Comparison of ENCODE assay signal across 34 cellular contexts in the genomic region with DNA sequence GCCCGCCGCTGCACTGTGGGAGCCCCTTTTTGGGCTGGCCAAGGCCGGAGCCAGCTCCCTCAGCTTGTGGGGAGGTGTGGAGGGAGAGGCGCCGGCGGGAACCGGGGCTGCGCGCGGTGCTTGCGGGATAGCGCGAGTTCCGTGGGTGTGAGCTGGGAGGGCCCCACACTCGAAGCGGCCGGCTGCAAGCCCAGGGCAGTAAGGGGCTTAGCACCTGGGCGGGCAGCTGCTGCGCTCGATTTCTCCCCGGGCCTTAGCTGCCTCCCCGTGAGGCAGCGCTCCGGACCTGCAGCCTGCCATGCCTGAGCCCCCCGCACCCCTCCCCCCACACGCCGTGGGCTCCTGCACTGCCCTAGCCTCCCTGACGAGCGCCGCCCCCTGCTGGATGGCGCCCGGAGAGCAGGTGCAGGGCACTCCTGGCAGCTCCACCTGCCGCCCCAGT.
A peak's percentile ranks its signal among the peaks of the same experiment; 100 is the strongest.
DNase-seq lines count a peak whose midpoint lies in the region; ATAC-seq, FAIRE-seq and TF ChIP-seq lines count a peak whose summit lies in the region.
"Had no signal": no experiment of that assay in that cellular context is flagged by ENCODE, and none has a peak within 500 bp of the region (broad histone marks: within the 10 kb centered on the region; RNA-seq: fewer than 3 reads in every experiment).

No MANE protein-coding gene starts in this region.

- H3K27me3 Mint-ChIP-seq in activated T-helper 2 cell treated with anti-CD3 and anti-CD28 coated beads, Interferon-gamma antibody, Interleukin-2, Interleukin-4, amounts not matched to agents 10 μg/mL and 5 μg/mL and 100 μg/mL, durations not matched to agents 14 hours and 24 hours and 36 hours (ENCODE audit: low read depth) = no peaks in the 10 kb centered on the region
- H3K27me3 Mint-ChIP-seq: activated CD4-positive, alpha-beta T cell treated with anti-CD3 and anti-CD28 coated beads, Interleukin-2, amount 10 ng/mL, durations not matched to agents 7 days and 5 days; activated T-cell treated with anti-CD3 and anti-CD28 coated beads, Interleukin-2, amount 50 U/mL, for 24 hours; CD4-positive, alpha-beta memory T cell; effector memory CD8-positive, alpha-beta T cell had no signal

- FAIRE-seq in HepG2 (lab: Jason Lieb, UNC) (no peak), H1 (lab: Jason Lieb, UNC) (no peak)
- FAIRE-seq: A549, D721Med, G401.6, urothelium cell line had no signal

- H4K8ac ChIP-seq in H1 (ENCODE audit: extremely low read depth, insufficient read depth, low read length) (no peak overlapping the region), mesenchymal stem cell (ENCODE audit: low read length) (no peak overlapping the region)

- H3K4me1 Mint-ChIP-seq in activated T-helper 2 cell treated with anti-CD3 and anti-CD28 coated beads, Interferon-gamma antibody, Interleukin-2, Interleukin-4, amounts not matched to agents 10 μg/mL and 5 μg/mL and 100 μg/mL, durations not matched to agents 14 hours and 24 hours and 36 hours (ENCODE audit: low read depth) = no peaks in the 10 kb centered on the region
- H3K4me1 Mint-ChIP-seq: activated CD4-positive, alpha-beta T cell treated with anti-CD3 and anti-CD28 coated beads, Interleukin-2, amount 10 ng/mL, durations not matched to agents 7 days and 5 days; CD4-positive, alpha-beta memory T cell; nephron had no signal

- H2BK15ac ChIP-seq in H1 (ENCODE audit: low read length) = no peak overlapping the region
- H2BK15ac ChIP-seq in mesenchymal stem cell (ENCODE audit: low read depth, poor library complexity, severe bottlenecking) = no peak overlapping the region

- H3K79me2 ChIP-seq in HepG2 (ENCODE audit: insufficient read depth, low read length) = no peaks in the 10 kb centered on the region
- H3K79me2 ChIP-seq in H1 (ENCODE audit: control insufficient read depth in 1 of 2, insufficient read depth in 2 of 2, low read length in 2 of 2) = no peaks in the 10 kb centered on the region
- H3K79me2 ChIP-seq: parathyroid adenoma had no signal

- H3K9ac ChIP-seq in HepG2 (ENCODE audit: insufficient read depth, low read depth, low read length) = no peak overlapping the region
- H3K9ac ChIP-seq in H1 (replicated peaks in 1 of 4; ENCODE audit: extremely low read depth in 1 of 4, low read depth in 3 of 4, low read length in 3 of 4) = no peak overlapping the region
- no peak overlapping the region for H3K9ac ChIP-seq in mesenchymal stem cell (ENCODE audit: low read length)
- H3K9ac ChIP-seq: parathyroid adenoma had no signal

- H3K14ac ChIP-seq in H1 (ENCODE audit: insufficient read length) (no peak overlapping the region), mesenchymal stem cell (ENCODE audit: low read length in 2 of 2) (no peak overlapping the region)

- H3K4ac ChIP-seq in H1 (replicated peaks; ENCODE audit: insufficient read length, low read depth, low read length) (no peak overlapping the region), mesenchymal stem cell (ENCODE audit: low read depth in 1 of 2, low read length in 2 of 2) (no peak overlapping the region)

- no peaks in the 10 kb centered on the region for H3K36me3 Mint-ChIP-seq in activated T-helper 2 cell treated with anti-CD3 and anti-CD28 coated beads, Interferon-gamma antibody, Interleukin-2, Interleukin-4, amounts not matched to agents 10 μg/mL and 5 μg/mL and 100 μg/mL, durations not matched to agents 14 hours and 24 hours and 36 hours (ENCODE audit: low read depth)
- H3K36me3 Mint-ChIP-seq: CD4-positive, alpha-beta memory T cell had no signal

- H4K20me1 ChIP-seq in HepG2 (ENCODE audit: insufficient read depth, low read length) = no peaks in the 10 kb centered on the region
- no peaks in the 10 kb centered on the region for H4K20me1 ChIP-seq in H1 (replicated peaks in 1 of 2; ENCODE audit: control insufficient read depth in 1 of 2, insufficient read depth in 2 of 2, low read length in 2 of 2)

- H3K79me1 ChIP-seq in H1 (ENCODE audit: low read depth, low read length) (no peaks in the 10 kb centered on the region), mesenchymal stem cell (replicated peaks; ENCODE audit: low read length, poor library complexity, severe bottlenecking) (no peaks in the 10 kb centered on the region)

- no peak for DNase-seq in HepG2 (ENCODE audit: low spot score)
- DNase-seq in right lobe of liver = no peak
- peak; percentile 29 to 81 for DNase-seq in H1 (ENCODE audit: low read depth in 1 of 2, low spot score in 2 of 2)
- no peak for DNase-seq in mesenchymal stem cell
- no peak for DNase-seq in activated T-helper 2 cell treated with anti-CD3 and anti-CD28 coated beads, Interferon-gamma antibody, Interleukin-2, Interleukin-4, amounts not matched to agents 10 μg/mL and 5 μg/mL and 100 μg/mL, durations not matched to agents 14 hours and 24 hours and 36 hours (ENCODE audit: low spot score)
- no peak for DNase-seq in NCI-H1417 (lab: John Stamatoyannopoulos, UW)
- DNase-seq: activated CD4-positive, alpha-beta T cell treated with anti-CD3 and anti-CD28 coated beads, Interleukin-2, amount 10 ng/mL, durations not matched to agents 7 days and 5 days; activated naive CD4-positive, alpha-beta T cell treated with anti-CD3 and anti-CD28 coated beads for 36 hours; activated T-cell treated with anti-CD3 and anti-CD28 coated beads, Interleukin-2, amount 50 U/mL, for 24 hours; caudate nucleus; CD4-positive, alpha-beta memory T cell; effector memory CD8-positive, alpha-beta T cell; glutamatergic neuron; IMR-90; left colon; NCI-H1092; NCI-H187; NCI-H2171; RPMI8226; spleen; stimulated activated CD4-positive, alpha-beta T cell treated with anti-CD3 and anti-CD28 coated beads, Interleukin-2, amount 100 ng/mL, for 24 hours; stimulated activated naive CD8-positive, alpha-beta T cell treated with anti-CD3 and anti-CD28 coated beads, Interleukin-15, Interleukin-2, amounts not matched to agents 100 U/mL and 50 U/mL, for 24 hours; T-helper 9 cell had no signal

- H3K18ac ChIP-seq in H1 (ENCODE audit: extremely low read depth, low read length) = no peak overlapping the region
- no peak overlapping the region for H3K18ac ChIP-seq in mesenchymal stem cell (ENCODE audit: low read depth in 1 of 2, low read length in 2 of 2)

- no peak overlapping the region for H2BK12ac ChIP-seq in H1 (ENCODE audit: low read depth, low read length)
- H2BK12ac ChIP-seq in mesenchymal stem cell (ENCODE audit: low read length in 2 of 2) = no peak overlapping the region

- POLR2A ChIA-PET in HepG2 (lab: Yijun Ruan, JAX) = no interaction called here
- POLR2A ChIA-PET in H1 (lab: Charles Lee; ENCODE audit: partially characterized antibody) = interaction anchor here (1.1 kb wide), 1 partner anchor 84 kb away, joined by 3 read pairs; no protein-coding TSS in a partner anchor

- H3K4me3 Mint-ChIP-seq in activated T-helper 2 cell treated with anti-CD3 and anti-CD28 coated beads, Interferon-gamma antibody, Interleukin-2, Interleukin-4, amounts not matched to agents 10 μg/mL and 5 μg/mL and 100 μg/mL, durations not matched to agents 14 hours and 24 hours and 36 hours (ENCODE audit: low read depth) = no peak overlapping the region
- H3K4me3 Mint-ChIP-seq: activated CD4-positive, alpha-beta T cell treated with anti-CD3 and anti-CD28 coated beads, Interleukin-2, amount 10 ng/mL, durations not matched to agents 7 days and 5 days; activated naive CD4-positive, alpha-beta T cell treated with anti-CD3 and anti-CD28 coated beads for 36 hours; activated T-cell treated with anti-CD3 and anti-CD28 coated beads, Interleukin-2, amount 50 U/mL, for 24 hours; CD4-positive, alpha-beta memory T cell; effector memory CD8-positive, alpha-beta T cell; nephron had no signal

- 79% methylated on average over 11 of the region's 33 CpGs for WGBS in HepG2 (ENCODE audit: low lambda C conversion rate)
- WGBS in right lobe of liver (ENCODE audit: insufficient coverage, low coverage, low lambda C conversion rate, missing lambda C conversion rate) = no CpG with 5 or more reads among the region's 33 CpGs
- WGBS in H1 (ENCODE audit: extremely low coverage in 1 of 2, insufficient coverage in 1 of 2, insufficient read length in 1 of 2, insufficient replicate concordance in 2 of 2, low coverage in 1 of 2, low lambda C conversion rate in 2 of 2, missing lambda C conversion rate in 1 of 2), 2 experiments = 60% methylated on average over 29 of the region's 33 CpGs; no CpG with 5 or more reads in 1 of the 2 experiments
- WGBS in mesenchymal stem cell = 65% methylated on average over 28 of the region's 33 CpGs

- H2AK5ac ChIP-seq in H1 (ENCODE audit: low read depth, low read length) = no peak overlapping the region
- H2AK5ac ChIP-seq in mesenchymal stem cell (ENCODE audit: low read length, severe bottlenecking) = no peak overlapping the region

- H3K4me2 ChIP-seq in HepG2 (ENCODE audit: low read depth, low read length) (no peak overlapping the region), H1 (ENCODE audit: insufficient read depth in 1 of 2, low read depth in 2 of 2, low read length in 2 of 2) (peak overlapping the region; percentile 44 to 51), mesenchymal stem cell (ENCODE audit: low read length, poor library complexity, severe bottlenecking) (peak overlapping the region; percentile 36)
- H3K4me2 ChIP-seq: A549 had no signal

- H2AFZ ChIP-seq in HepG2 (ENCODE audit: low read length) (no peak overlapping the region), H1 (ENCODE audit: low read length) (no peak overlapping the region), mesenchymal stem cell (ENCODE audit: low read depth, low read length) (no peak overlapping the region)
- H2AFZ ChIP-seq: parathyroid adenoma had no signal

- no peak overlapping the region for H3K56ac ChIP-seq in H1 (replicated peaks; ENCODE audit: insufficient read length, low read depth, low read length)

- CTCF ChIA-PET in HepG2 (lab: Yijun Ruan, JAX; ENCODE audit: low intra/inter-chr PET ratio, low total read pairs) = no interaction called here
- CTCF ChIA-PET in H1 (lab: Charles Lee; ENCODE audit: partially characterized antibody) = interaction anchor here (0.9 to 2.9 kb wide), 13 partner anchors 10 to 104 kb away, joined by 3 to 27 read pairs (median 4); no protein-coding TSS in a partner anchor

- H3K23ac ChIP-seq in H1 (ENCODE audit: insufficient read length) (no peak overlapping the region), mesenchymal stem cell (ENCODE audit: low read length in 2 of 2) (no peak overlapping the region)

- H2BK5ac ChIP-seq in H1 (ENCODE audit: low read depth, low read length) = no peak overlapping the region
- H2BK5ac ChIP-seq in mesenchymal stem cell (ENCODE audit: low read depth, low read length, poor library complexity, severe bottlenecking) = no peak overlapping the region

- no peak overlapping the region for H2BK20ac ChIP-seq in H1 (ENCODE audit: low read length)

- no peak overlapping the region for H4K91ac ChIP-seq in H1 (replicated peaks; ENCODE audit: insufficient read length, low read length)
- H4K91ac ChIP-seq in mesenchymal stem cell (ENCODE audit: low read length) = peak overlapping the region; percentile 50

- TF ChIP-seq CTCF in HepG2 (CRISPR knock-in tag; IDR thresholded peaks at IDR 0.05) = peak; percentile 38; the same call in 1 of the 2 replicates
- TF ChIP-seq CTCF in right lobe of liver (IDR thresholded peaks at IDR 0.05) = no peak
- TF ChIP-seq CTCF in H1 (IDR thresholded peaks at IDR 0.05; ENCODE audit: control extremely low read depth in 1 of 3, insufficient read depth in 1 of 3, low read depth in 1 of 3, low read length in 3 of 3) = peak; percentile 57 to 79 (median 77)

- TF ChIP-seq EP300 in HepG2 (IDR thresholded peaks at IDR 0.05; ENCODE audit: low read depth in 2 of 2, low read length in 2 of 2) (no peak), HepG2 (CRISPR knock-in tag; IDR thresholded peaks at IDR 0.05; ENCODE audit: borderline replicate concordance) (no peak), H1 (IDR thresholded peaks at IDR 0.05; ENCODE audit: borderline replicate concordance in 1 of 2, low read depth in 2 of 2, low read length in 2 of 2) (no peak)

- intact Hi-C loops in HepG2 (cut with micrococcal nuclease; ENCODE audit: unreplicated experiment) = loop anchor here (1.0 kb wide), 1 partner anchor 84 kb away; no protein-coding TSS in a partner anchor
- intact Hi-C loops in right lobe of liver (cut with DNase I) = no loop called here
- intact Hi-C loops in activated T-helper 2 cell treated with anti-CD3 and anti-CD28 coated beads, Interferon-gamma antibody, Interleukin-2, Interleukin-4, amounts not matched to agents 10 μg/mL and 5 μg/mL and 100 μg/mL, durations not matched to agents 14 hours and 24 hours and 36 hours (cut with micrococcal nuclease) = no loop called here

- ATAC-seq in HepG2 (peak; percentile 77), right lobe of liver (no peak), HG03139 (IDR thresholded peaks at IDR 0.05; ENCODE audit: unreplicated experiment) (no peak), HG03342 (IDR thresholded peaks at IDR 0.05; ENCODE audit: unreplicated experiment) (no peak)
- ATAC-seq: A549; effector memory CD8-positive, alpha-beta T cell; left colon; stimulated activated naive CD8-positive, alpha-beta T cell treated with anti-CD3 and anti-CD28 coated beads, Interleukin-15, Interleukin-2, amounts not matched to agents 100 U/mL and 50 U/mL, for 24 hours had no signal

- no peaks in the 10 kb centered on the region; a peak in 1 of 5 replicates for H3K27me3 ChIP-seq in HepG2 (ENCODE audit: control insufficient read depth in 1 of 2, insufficient read depth in 2 of 2, low read length in 2 of 2)
- no peaks in the 10 kb centered on the region for H3K27me3 ChIP-seq in right lobe of liver
- no peaks in the 10 kb centered on the region for H3K27me3 ChIP-seq in H1 (replicated peaks in 1 of 4; ENCODE audit: control insufficient read depth in 3 of 4, extremely low read depth in 1 of 4, insufficient read depth in 3 of 4, low read length in 3 of 4)
- H3K27me3 ChIP-seq in mesenchymal stem cell (ENCODE audit: control insufficient read depth in 1 of 2, insufficient read depth in 1 of 2, low read length in 2 of 2) = no peaks in the 10 kb centered on the region
- H3K27me3 ChIP-seq: right atrium auricular region, SJSA1, spleen had no signal

- TF ChIP-seq RAD21 in HepG2 (CRISPR knock-in tag; IDR thresholded peaks at IDR 0.05) (no peak), H1 (IDR thresholded peaks at IDR 0.05 in 1 of 2, conservative IDR thresholded peaks at IDR 0.05 in 1 of 2; ENCODE audit: low read depth in 2 of 2, low read length in 2 of 2) (peak; percentile 48 to 59; a peak in 3 of 4 replicates)

- H4K5ac ChIP-seq in H1 (ENCODE audit: insufficient read length, low read depth, low read length) = no peak overlapping the region

- H3K36me3 ChIP-seq in HepG2 (replicated peaks in 1 of 2; ENCODE audit: control insufficient read depth in 1 of 2, insufficient read depth in 2 of 2, low read length in 2 of 2) (no peaks in the 10 kb centered on the region), right lobe of liver (no peaks in the 10 kb centered on the region), H1 (ENCODE audit: control insufficient read depth in 2 of 4, insufficient read depth in 4 of 4, low read length in 3 of 4) (no peaks in the 10 kb centered on the region), mesenchymal stem cell (ENCODE audit: control insufficient read depth in 1 of 2, insufficient read depth in 2 of 2, low read depth in 1 of 2, low read length in 2 of 2) (no peaks in the 10 kb centered on the region)
- H3K36me3 ChIP-seq: right atrium auricular region, SJSA1, spleen had no signal

- no peaks in the 10 kb centered on the region; the same call in 1 of the 2 replicates for H3K23me2 ChIP-seq in H1 (ENCODE audit: low read depth, low read length)

- in situ Hi-C loops in HepG2 (cut with HindIII; ENCODE audit: extremely low pct_ligation_motif_present, low pct_unique_long_range_greater_than_20kb) = no loop called here

- H3K4me3 ChIP-seq in HepG2 (replicated peaks in 1 of 3; ENCODE audit: insufficient read depth in 1 of 3, low read depth in 2 of 3, low read length in 3 of 3) (no peak overlapping the region), right lobe of liver (no peak overlapping the region), H1 (ENCODE audit: extremely low read depth in 1 of 4, insufficient read depth in 2 of 4, low read depth in 3 of 4, low read length in 4 of 4) (peak overlapping the region; percentile 5 to 47 (median 8); a peak in 5 of 8 replicates), mesenchymal stem cell (ENCODE audit: insufficient read depth in 1 of 2, low read depth in 1 of 2, low read length in 2 of 2) (no peak overlapping the region)
- H3K4me3 ChIP-seq: A549, coronary artery, right atrium auricular region, SJSA1, spleen had no signal

- H3K9me3 Mint-ChIP-seq in activated T-helper 2 cell treated with anti-CD3 and anti-CD28 coated beads, Interferon-gamma antibody, Interleukin-2, Interleukin-4, amounts not matched to agents 10 μg/mL and 5 μg/mL and 100 μg/mL, durations not matched to agents 14 hours and 24 hours and 36 hours = peaks cover 22% of the 10 kb centered on the region

- H3K9me3 ChIP-seq in HepG2 (ENCODE audit: low read length) (no peaks in the 10 kb centered on the region), right lobe of liver (no peaks in the 10 kb centered on the region), H1 (ENCODE audit: insufficient read depth in 2 of 2, low read depth in 1 of 2, low read length in 1 of 2) (no peaks in the 10 kb centered on the region), mesenchymal stem cell (ENCODE audit: control insufficient read depth, low read length) (no peaks in the 10 kb centered on the region)
- H3K9me3 ChIP-seq: A549, right atrium auricular region had no signal

- no peak overlapping the region for H3K27ac Mint-ChIP-seq in activated T-helper 2 cell treated with anti-CD3 and anti-CD28 coated beads, Interferon-gamma antibody, Interleukin-2, Interleukin-4, amounts not matched to agents 10 μg/mL and 5 μg/mL and 100 μg/mL, durations not matched to agents 14 hours and 24 hours and 36 hours
- H3K27ac Mint-ChIP-seq: activated CD4-positive, alpha-beta T cell treated with anti-CD3 and anti-CD28 coated beads, Interleukin-2, amount 10 ng/mL, durations not matched to agents 7 days and 5 days; activated naive CD4-positive, alpha-beta T cell treated with anti-CD3 and anti-CD28 coated beads for 36 hours; activated T-cell treated with anti-CD3 and anti-CD28 coated beads, Interleukin-2, amount 50 U/mL, for 24 hours; CD4-positive, alpha-beta memory T cell; effector memory CD8-positive, alpha-beta T cell; nephron had no signal

- H3K27ac ChIP-seq in HepG2 (ENCODE audit: extremely low read length, insufficient read depth, low read length) (no peak overlapping the region), right lobe of liver (no peak overlapping the region), H1 (ENCODE audit: low read depth, low read length) (no peak overlapping the region), mesenchymal stem cell (ENCODE audit: low read length, poor library complexity, severe bottlenecking) (no peak overlapping the region)
- H3K27ac ChIP-seq: A549, coronary artery, parathyroid adenoma, right atrium auricular region, SJSA1, spleen had no signal

- no peak overlapping the region for H2BK120ac ChIP-seq in H1 (replicated peaks; ENCODE audit: low read depth, low read length)
- H2BK120ac ChIP-seq in mesenchymal stem cell (ENCODE audit: low read depth, low read length) = no peak overlapping the region

- H3K4me1 ChIP-seq in HepG2 (ENCODE audit: insufficient read depth, low read length) (no peaks in the 10 kb centered on the region), right lobe of liver (no peaks in the 10 kb centered on the region), H1 (replicated peaks in 1 of 4; ENCODE audit: control insufficient read depth in 3 of 4, insufficient read depth in 4 of 4, low read length in 3 of 4) (no peaks in the 10 kb centered on the region), mesenchymal stem cell (ENCODE audit: control insufficient read depth, insufficient read depth, low read depth, low read length) (peaks cover 3% of the 10 kb centered on the region)
- H3K4me1 ChIP-seq: A549, parathyroid adenoma, right atrium auricular region, SJSA1, spleen had no signal

- BruUV-seq in HepG2 (replicated peaks; lab: Mats Ljungman, UMichigan) = no TSS peak

- TF ChIP-seq POLR2A in HepG2 (IDR thresholded peaks at IDR 0.05; ENCODE audit: insufficient read depth in 1 of 2, low read depth in 2 of 2, low read length in 2 of 2) (no peak), right lobe of liver (IDR thresholded peaks at IDR 0.05) (no peak), H1 (IDR thresholded peaks at IDR 0.05; ENCODE audit: control extremely low read depth in 1 of 2, low read depth in 2 of 2, low read length in 2 of 2) (no peak)

Comparison
In these comparisons a context has a peak if more than half of its experiments do, and no peak if none do; other contexts are left out.
1. CTCF ChIP-seq: peak in HepG2 (single experiment) and H1 (3 of 3); none in right lobe of liver (0 of 4).
2. DNase-seq: peak in H1 (2 of 2); none in HepG2 (single experiment), right lobe of liver (0 of 3), mesenchymal stem cell (single experiment), activated T-helper 2 cell treated with anti-CD3 and anti-CD28 coated beads, Interferon-gamma antibody, Interleukin-2, Interleukin-4, amounts not matched to agents 10 μg/mL and 5 μg/mL and 100 μg/mL, durations not matched to agents 14 hours and 24 hours and 36 hours (single experiment) and NCI-H1417 (0 of 3).
3. H3K4me3 ChIP-seq: peak in H1 (4 of 4); none in HepG2 (0 of 3), right lobe of liver (0 of 3) and mesenchymal stem cell (0 of 2).
4. Of the 41 proteins assayed by ChIP-seq in both HepG2 and H1: peak only in HepG2: none; only in H1: MAX and RAD21; in both: CTCF; in neither: 38.